Comparison of ENCODE assay signal across 18 cellular contexts in genomic region chr7:19024261-19024660, GRCh38.
A peak's percentile ranks its signal among the peaks of the same experiment; 100 is the strongest.
DNase-seq lines count a peak whose midpoint lies in the region; ATAC-seq, FAIRE-seq and TF ChIP-seq lines count a peak whose summit lies in the region.
"Had no signal": no experiment of that assay in that cellular context is flagged by ENCODE, and none has a peak within 500 bp of the region (broad histone marks: within the 10 kb centered on the region; RNA-seq: fewer than 3 reads in every experiment).

No MANE protein-coding gene starts in this region.

- H3K27me3 Mint-ChIP-seq in activated T-helper 2 cell treated with anti-CD3 and anti-CD28 coated beads, Interferon-gamma antibody, Interleukin-2, Interleukin-4, amounts not matched to agents 10 μg/mL and 5 μg/mL and 100 μg/mL, durations not matched to agents 14 hours and 24 hours and 36 hours (ENCODE audit: low read depth) = no peaks in the 10 kb centered on the region
- H3K27me3 Mint-ChIP-seq in Caco-2 (ENCODE audit: insufficient read depth, unreplicated experiment) = no peaks in the 10 kb centered on the region
- H3K27me3 Mint-ChIP-seq: activated CD8-positive, alpha-beta memory T cell treated with anti-CD3 and anti-CD28 coated beads, Interleukin-2, amount 10 ng/mL, durations not matched to agents 7 days and 5 days had no signal

- no peaks in the 10 kb centered on the region for H3K36me3 Mint-ChIP-seq in activated T-helper 2 cell treated with anti-CD3 and anti-CD28 coated beads, Interferon-gamma antibody, Interleukin-2, Interleukin-4, amounts not matched to agents 10 μg/mL and 5 μg/mL and 100 μg/mL, durations not matched to agents 14 hours and 24 hours and 36 hours (ENCODE audit: low read depth)
- no peaks in the 10 kb centered on the region for H3K36me3 Mint-ChIP-seq in Caco-2 (ENCODE audit: insufficient read depth, unreplicated experiment)
- H3K36me3 Mint-ChIP-seq: activated CD8-positive, alpha-beta memory T cell treated with anti-CD3 and anti-CD28 coated beads, Interleukin-2, amount 10 ng/mL, durations not matched to agents 7 days and 5 days; natural killer cell; WTC11 had no signal

- FAIRE-seq in bronchial epithelial cell (lab: Jason Lieb, UNC) = no peak

- no peaks in the 10 kb centered on the region for H3K4me1 Mint-ChIP-seq in activated T-helper 2 cell treated with anti-CD3 and anti-CD28 coated beads, Interferon-gamma antibody, Interleukin-2, Interleukin-4, amounts not matched to agents 10 μg/mL and 5 μg/mL and 100 μg/mL, durations not matched to agents 14 hours and 24 hours and 36 hours (ENCODE audit: low read depth)
- H3K4me1 Mint-ChIP-seq in Caco-2 (ENCODE audit: low read depth, unreplicated experiment) = no peaks in the 10 kb centered on the region
- H3K4me1 Mint-ChIP-seq: activated CD8-positive, alpha-beta memory T cell treated with anti-CD3 and anti-CD28 coated beads, Interleukin-2, amount 10 ng/mL, durations not matched to agents 7 days and 5 days; endodermal cell; natural killer cell had no signal

- H3K9me3 Mint-ChIP-seq in activated T-helper 2 cell treated with anti-CD3 and anti-CD28 coated beads, Interferon-gamma antibody, Interleukin-2, Interleukin-4, amounts not matched to agents 10 μg/mL and 5 μg/mL and 100 μg/mL, durations not matched to agents 14 hours and 24 hours and 36 hours = peaks cover 6% of the 10 kb centered on the region
- no peaks in the 10 kb centered on the region for H3K9me3 Mint-ChIP-seq in Caco-2 (ENCODE audit: unreplicated experiment)
- H3K9me3 Mint-ChIP-seq: natural killer cell had no signal

- H3K4me1 ChIP-seq in Caco-2 (no peaks in the 10 kb centered on the region), left lung (no peaks in the 10 kb centered on the region)
- H3K4me1 ChIP-seq: left ventricle myocardium inferior, right lobe of liver, uterus had no signal

- CTCF ChIA-PET in Caco-2 (lab: Charles Lee) = no interaction called here

- DNase-seq in A172 (ENCODE audit: low spot score) (peak; percentile 47), HS-5 (ENCODE audit: low read depth) (peak; percentile 34), bronchial epithelial cell (ENCODE audit: low read depth) (peak; percentile 49), iris pigment epithelial cell (ENCODE audit: low read depth) (peak; percentile 95), SW 1271 (lab: John Stamatoyannopoulos, UW) (no peak), Caco-2 (no peak), left lung (no peak)
- DNase-seq in activated T-helper 2 cell treated with anti-CD3 and anti-CD28 coated beads, Interferon-gamma antibody, Interleukin-2, Interleukin-4, amounts not matched to agents 10 μg/mL and 5 μg/mL and 100 μg/mL, durations not matched to agents 14 hours and 24 hours and 36 hours (ENCODE audit: low spot score) = no peak
- DNase-seq: 8988T; activated CD8-positive, alpha-beta memory T cell treated with anti-CD3 and anti-CD28 coated beads, Interleukin-2, amount 10 ng/mL, durations not matched to agents 7 days and 5 days; endodermal cell; hypothalamus; left ventricle myocardium inferior; natural killer cell; right lobe of liver; stimulated activated naive CD4-positive, alpha-beta T cell; uterus had no signal

- no peak overlapping the region for H3K4me3 ChIP-seq in bronchial epithelial cell (ENCODE audit: low read depth, low read length)
- H3K4me3 ChIP-seq in Caco-2 (ENCODE audit: low read depth, low read length) = no peak overlapping the region
- no peak overlapping the region for H3K4me3 ChIP-seq in left lung
- H3K4me3 ChIP-seq: left ventricle myocardium inferior, right lobe of liver, uterus had no signal

- POLR2A ChIA-PET in Caco-2 (lab: Charles Lee) = no interaction called here

- H3K36me3 ChIP-seq in bronchial epithelial cell (ENCODE audit: control insufficient read depth, insufficient read depth, low read length) (no peaks in the 10 kb centered on the region), Caco-2 (ENCODE audit: control insufficient read depth, insufficient read depth, low read length) (no peaks in the 10 kb centered on the region), left lung (no peaks in the 10 kb centered on the region)
- H3K36me3 ChIP-seq: left ventricle myocardium inferior, right lobe of liver, uterus had no signal

- intact Hi-C loops in activated T-helper 2 cell treated with anti-CD3 and anti-CD28 coated beads, Interferon-gamma antibody, Interleukin-2, Interleukin-4, amounts not matched to agents 10 μg/mL and 5 μg/mL and 100 μg/mL, durations not matched to agents 14 hours and 24 hours and 36 hours (cut with micrococcal nuclease) = no loop called here
- intact Hi-C loops in Caco-2 (cut with micrococcal nuclease; ENCODE audit: unreplicated experiment) (no loop called here), left lung (cut with DNase I) (no loop called here)

- H3K27ac ChIP-seq in left lung = no peak overlapping the region
- H3K27ac ChIP-seq: left ventricle myocardium inferior, right lobe of liver, uterus had no signal

- no TSS peak for BruUV-seq in Caco-2 (replicated peaks; lab: Mats Ljungman, UMichigan)

- TF ChIP-seq CTCF in bronchial epithelial cell (IDR thresholded peaks at IDR 0.05; ENCODE audit: insufficient read depth, low read length, severe bottlenecking) = no peak
- no peak for TF ChIP-seq CTCF in Caco-2 (IDR thresholded peaks at IDR 0.05; ENCODE audit: insufficient read depth in 1 of 2, low read depth in 1 of 2, low read length in 1 of 2, severe bottlenecking in 1 of 2, unreplicated experiment in 1 of 2)
- TF ChIP-seq CTCF in left lung (IDR thresholded peaks at IDR 0.05) = no peak

- no peaks in the 10 kb centered on the region for H3K9me3 ChIP-seq in Caco-2
- H3K9me3 ChIP-seq in left lung = peaks cover 0 to 2% of the 10 kb centered on the region in 2 donors
- H3K9me3 ChIP-seq: right lobe of liver, uterus had no signal

- no peaks in the 10 kb centered on the region for H3K27me3 ChIP-seq in bronchial epithelial cell (ENCODE audit: control insufficient read depth, insufficient read depth, low read length)
- H3K27me3 ChIP-seq in Caco-2 (replicated peaks; ENCODE audit: control insufficient read depth, insufficient read depth, low read length) = no peaks in the 10 kb centered on the region
- H3K27me3 ChIP-seq in left lung = no peaks in the 10 kb centered on the region
- H3K27me3 ChIP-seq: right lobe of liver, uterus had no signal

- ATAC-seq in left lung = no peak
- ATAC-seq: activated CD8-positive, alpha-beta memory T cell treated with anti-CD3 and anti-CD28 coated beads, Interleukin-2, amount 10 ng/mL, durations not matched to agents 7 days and 5 days; natural killer cell; right lobe of liver had no signal

- no peak overlapping the region for H3K4me3 Mint-ChIP-seq in activated T-helper 2 cell treated with anti-CD3 and anti-CD28 coated beads, Interferon-gamma antibody, Interleukin-2, Interleukin-4, amounts not matched to agents 10 μg/mL and 5 μg/mL and 100 μg/mL, durations not matched to agents 14 hours and 24 hours and 36 hours (ENCODE audit: low read depth)
- H3K4me3 Mint-ChIP-seq in Caco-2 (ENCODE audit: unreplicated experiment) = no peak overlapping the region
- H3K4me3 Mint-ChIP-seq: activated CD8-positive, alpha-beta memory T cell treated with anti-CD3 and anti-CD28 coated beads, Interleukin-2, amount 10 ng/mL, durations not matched to agents 7 days and 5 days; endodermal cell; natural killer cell; WTC11 had no signal

- H3K27ac Mint-ChIP-seq in activated T-helper 2 cell treated with anti-CD3 and anti-CD28 coated beads, Interferon-gamma antibody, Interleukin-2, Interleukin-4, amounts not matched to agents 10 μg/mL and 5 μg/mL and 100 μg/mL, durations not matched to agents 14 hours and 24 hours and 36 hours = no peak overlapping the region
- H3K27ac Mint-ChIP-seq in Caco-2 (ENCODE audit: unreplicated experiment) = no peak overlapping the region
- H3K27ac Mint-ChIP-seq: activated CD8-positive, alpha-beta memory T cell treated with anti-CD3 and anti-CD28 coated beads, Interleukin-2, amount 10 ng/mL, durations not matched to agents 7 days and 5 days; endodermal cell; natural killer cell; WTC11 had no signal

Comparison
In these comparisons a context has a peak if more than half of its experiments do, and no peak if none do; other contexts are left out.
1. DNase-seq: peak in A172 (single experiment), HS-5 (single experiment), bronchial epithelial cell (single experiment) and iris pigment epithelial cell (single experiment); none in activated T-helper 2 cell treated with anti-CD3 and anti-CD28 coated beads, Interferon-gamma antibody, Interleukin-2, Interleukin-4, amounts not matched to agents 10 μg/mL and 5 μg/mL and 100 μg/mL, durations not matched to agents 14 hours and 24 hours and 36 hours (single experiment), SW 1271 (0 of 2), Caco-2 (0 of 2) and left lung (0 of 2).